In the genomic region with DNA sequence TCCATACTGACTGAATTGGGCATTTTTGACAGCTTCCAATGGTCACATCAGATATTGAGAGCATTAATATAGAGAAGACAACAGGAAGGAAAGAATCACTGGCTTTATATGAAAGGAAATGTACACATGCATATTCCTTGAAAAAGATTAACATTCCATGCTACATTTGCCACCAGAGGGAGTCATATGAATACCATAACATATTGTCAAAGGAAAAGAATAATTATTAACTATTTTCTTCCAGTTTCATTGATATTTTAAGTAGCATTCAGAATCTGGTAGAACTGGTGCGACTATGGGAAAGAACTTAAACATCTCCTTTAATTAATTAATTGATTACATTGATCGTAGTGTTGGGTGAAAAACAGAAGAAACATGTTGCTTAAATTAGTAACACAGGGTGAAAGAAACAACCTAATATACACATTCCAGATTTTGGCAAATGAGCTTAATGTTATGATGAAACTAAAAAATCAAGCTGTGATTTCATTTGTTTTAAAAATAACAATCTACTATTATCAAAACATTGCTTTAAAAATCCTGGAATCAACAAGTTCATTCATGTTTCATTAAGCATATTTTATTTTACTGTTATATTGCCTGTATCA, we compare ENCODE assay signal across 9 cellular contexts.
DNase-seq lines count a peak whose midpoint lies in the region; ATAC-seq and TF ChIP-seq lines count a peak whose summit lies in the region.
"Had no signal": no experiment of that assay in that cellular context is flagged by ENCODE, and none has a peak within 500 bp of the region (broad histone marks: within the 10 kb centered on the region; RNA-seq: fewer than 3 reads in every experiment).

No MANE protein-coding gene starts in this region.

- TF ChIP-seq CTCF in epithelial cell of esophagus (IDR thresholded peaks at IDR 0.05; ENCODE audit: insufficient read depth, low read depth, low read length, missing control alignments) (peak; percentile 46), retinal pigment epithelial cell (conservative IDR thresholded peaks at IDR 0.05; ENCODE audit: low read depth, low read length) (peak; percentile 50), GM10266 (IDR thresholded peaks at IDR 0.05; ENCODE audit: control insufficient read depth, insufficient read depth, low read depth, missing control alignments) (no peak)

- DNase-seq in NCI-H2029 (lab: John Stamatoyannopoulos, UW), result peak; percentile 3
- DNase-seq in NCI-H2029 treated with DMSO at 0.1 percent for 48 hours (lab: John Stamatoyannopoulos, UW), result no peak
- DNase-seq in NCI-H748 treated with DMSO at 0.1 percent for 48 hours (lab: John Stamatoyannopoulos, UW), result peak; percentile 23
- DNase-seq in epithelial cell of esophagus (ENCODE audit: low read depth), result peak; percentile 57
- peak; percentile 10 for DNase-seq in retinal pigment epithelial cell (ENCODE audit: low read depth)
- no peak for DNase-seq in GM10266 (ENCODE audit: extremely low spot score)
- DNase-seq in stimulated activated CD4-positive, alpha-beta T cell treated with anti-CD3 and anti-CD28 coated beads, Interleukin-15, amount 100 ng/mL, for 24 hours, result no peak
- DNase-seq: activated naive CD4-positive, alpha-beta T cell had no signal

- ATAC-seq in GM18498 (IDR thresholded peaks at IDR 0.05; ENCODE audit: unreplicated experiment), result no peak

- H3K4me3 ChIP-seq in epithelial cell of esophagus (ENCODE audit: low read length), result no peak overlapping the region
- H3K4me3 ChIP-seq in retinal pigment epithelial cell (ENCODE audit: low read length), result no peak overlapping the region

Comparison
In these comparisons a context has a peak if more than half of its experiments do, and no peak if none do; other contexts are left out.
1. DNase-seq: peak in NCI-H2029 (single experiment), NCI-H748 treated with DMSO at 0.1 percent for 48 hours (single experiment), epithelial cell of esophagus (single experiment) and retinal pigment epithelial cell (single experiment); none in NCI-H2029 treated with DMSO at 0.1 percent for 48 hours (single experiment), GM10266 (single experiment) and stimulated activated CD4-positive, alpha-beta T cell treated with anti-CD3 and anti-CD28 coated beads, Interleukin-15, amount 100 ng/mL, for 24 hours (single experiment).